ENCODE assay signal across 1 cellular context in the genomic region with DNA sequence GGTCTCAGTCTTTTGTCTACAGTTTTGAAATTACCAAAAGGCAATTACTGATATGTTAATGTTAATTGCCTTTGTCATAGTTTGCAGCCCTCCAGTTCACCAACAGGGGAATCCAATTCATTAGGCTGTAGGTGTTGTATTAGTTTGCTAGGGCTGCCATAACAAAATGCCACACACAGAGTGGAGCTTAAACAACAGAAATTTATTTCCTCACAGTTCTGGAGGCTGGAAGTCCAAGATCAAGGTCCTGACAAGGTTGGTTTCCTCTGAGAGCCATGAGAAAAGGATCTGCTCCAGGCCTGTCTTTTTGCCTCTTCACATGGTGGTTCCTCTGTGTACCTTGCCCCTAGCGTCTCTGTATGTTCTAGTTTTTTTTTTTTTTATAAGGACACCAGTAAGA.
TF ChIP-seq lines count a peak whose summit lies in the region.

No MANE protein-coding gene starts in this region.

TF ChIP-seq in H1, 55 proteins besides CTCF, POLR2A, EP300 and RAD21:
- TF ChIP-seq PHF8 (conservative IDR thresholded peaks at IDR 0.05; ENCODE audit: low read depth, low read length), result no peak
- TF ChIP-seq SAP30 (IDR thresholded peaks at IDR 0.05; ENCODE audit: insufficient read depth, insufficient replicate concordance, low read length), result no peak
- no peak for TF ChIP-seq SP2 (IDR thresholded peaks at IDR 0.05; ENCODE audit: low read length)
- no peak for TF ChIP-seq TCF12 (IDR thresholded peaks at IDR 0.05; ENCODE audit: low read depth, low read length)
- TF ChIP-seq RFX5 (IDR thresholded peaks at IDR 0.05; ENCODE audit: borderline replicate concordance, low read depth, low read length), result no peak
- no peak for TF ChIP-seq TEAD4 (IDR thresholded peaks at IDR 0.05; ENCODE audit: low read depth, low read length)
- TF ChIP-seq, protein P1, sequence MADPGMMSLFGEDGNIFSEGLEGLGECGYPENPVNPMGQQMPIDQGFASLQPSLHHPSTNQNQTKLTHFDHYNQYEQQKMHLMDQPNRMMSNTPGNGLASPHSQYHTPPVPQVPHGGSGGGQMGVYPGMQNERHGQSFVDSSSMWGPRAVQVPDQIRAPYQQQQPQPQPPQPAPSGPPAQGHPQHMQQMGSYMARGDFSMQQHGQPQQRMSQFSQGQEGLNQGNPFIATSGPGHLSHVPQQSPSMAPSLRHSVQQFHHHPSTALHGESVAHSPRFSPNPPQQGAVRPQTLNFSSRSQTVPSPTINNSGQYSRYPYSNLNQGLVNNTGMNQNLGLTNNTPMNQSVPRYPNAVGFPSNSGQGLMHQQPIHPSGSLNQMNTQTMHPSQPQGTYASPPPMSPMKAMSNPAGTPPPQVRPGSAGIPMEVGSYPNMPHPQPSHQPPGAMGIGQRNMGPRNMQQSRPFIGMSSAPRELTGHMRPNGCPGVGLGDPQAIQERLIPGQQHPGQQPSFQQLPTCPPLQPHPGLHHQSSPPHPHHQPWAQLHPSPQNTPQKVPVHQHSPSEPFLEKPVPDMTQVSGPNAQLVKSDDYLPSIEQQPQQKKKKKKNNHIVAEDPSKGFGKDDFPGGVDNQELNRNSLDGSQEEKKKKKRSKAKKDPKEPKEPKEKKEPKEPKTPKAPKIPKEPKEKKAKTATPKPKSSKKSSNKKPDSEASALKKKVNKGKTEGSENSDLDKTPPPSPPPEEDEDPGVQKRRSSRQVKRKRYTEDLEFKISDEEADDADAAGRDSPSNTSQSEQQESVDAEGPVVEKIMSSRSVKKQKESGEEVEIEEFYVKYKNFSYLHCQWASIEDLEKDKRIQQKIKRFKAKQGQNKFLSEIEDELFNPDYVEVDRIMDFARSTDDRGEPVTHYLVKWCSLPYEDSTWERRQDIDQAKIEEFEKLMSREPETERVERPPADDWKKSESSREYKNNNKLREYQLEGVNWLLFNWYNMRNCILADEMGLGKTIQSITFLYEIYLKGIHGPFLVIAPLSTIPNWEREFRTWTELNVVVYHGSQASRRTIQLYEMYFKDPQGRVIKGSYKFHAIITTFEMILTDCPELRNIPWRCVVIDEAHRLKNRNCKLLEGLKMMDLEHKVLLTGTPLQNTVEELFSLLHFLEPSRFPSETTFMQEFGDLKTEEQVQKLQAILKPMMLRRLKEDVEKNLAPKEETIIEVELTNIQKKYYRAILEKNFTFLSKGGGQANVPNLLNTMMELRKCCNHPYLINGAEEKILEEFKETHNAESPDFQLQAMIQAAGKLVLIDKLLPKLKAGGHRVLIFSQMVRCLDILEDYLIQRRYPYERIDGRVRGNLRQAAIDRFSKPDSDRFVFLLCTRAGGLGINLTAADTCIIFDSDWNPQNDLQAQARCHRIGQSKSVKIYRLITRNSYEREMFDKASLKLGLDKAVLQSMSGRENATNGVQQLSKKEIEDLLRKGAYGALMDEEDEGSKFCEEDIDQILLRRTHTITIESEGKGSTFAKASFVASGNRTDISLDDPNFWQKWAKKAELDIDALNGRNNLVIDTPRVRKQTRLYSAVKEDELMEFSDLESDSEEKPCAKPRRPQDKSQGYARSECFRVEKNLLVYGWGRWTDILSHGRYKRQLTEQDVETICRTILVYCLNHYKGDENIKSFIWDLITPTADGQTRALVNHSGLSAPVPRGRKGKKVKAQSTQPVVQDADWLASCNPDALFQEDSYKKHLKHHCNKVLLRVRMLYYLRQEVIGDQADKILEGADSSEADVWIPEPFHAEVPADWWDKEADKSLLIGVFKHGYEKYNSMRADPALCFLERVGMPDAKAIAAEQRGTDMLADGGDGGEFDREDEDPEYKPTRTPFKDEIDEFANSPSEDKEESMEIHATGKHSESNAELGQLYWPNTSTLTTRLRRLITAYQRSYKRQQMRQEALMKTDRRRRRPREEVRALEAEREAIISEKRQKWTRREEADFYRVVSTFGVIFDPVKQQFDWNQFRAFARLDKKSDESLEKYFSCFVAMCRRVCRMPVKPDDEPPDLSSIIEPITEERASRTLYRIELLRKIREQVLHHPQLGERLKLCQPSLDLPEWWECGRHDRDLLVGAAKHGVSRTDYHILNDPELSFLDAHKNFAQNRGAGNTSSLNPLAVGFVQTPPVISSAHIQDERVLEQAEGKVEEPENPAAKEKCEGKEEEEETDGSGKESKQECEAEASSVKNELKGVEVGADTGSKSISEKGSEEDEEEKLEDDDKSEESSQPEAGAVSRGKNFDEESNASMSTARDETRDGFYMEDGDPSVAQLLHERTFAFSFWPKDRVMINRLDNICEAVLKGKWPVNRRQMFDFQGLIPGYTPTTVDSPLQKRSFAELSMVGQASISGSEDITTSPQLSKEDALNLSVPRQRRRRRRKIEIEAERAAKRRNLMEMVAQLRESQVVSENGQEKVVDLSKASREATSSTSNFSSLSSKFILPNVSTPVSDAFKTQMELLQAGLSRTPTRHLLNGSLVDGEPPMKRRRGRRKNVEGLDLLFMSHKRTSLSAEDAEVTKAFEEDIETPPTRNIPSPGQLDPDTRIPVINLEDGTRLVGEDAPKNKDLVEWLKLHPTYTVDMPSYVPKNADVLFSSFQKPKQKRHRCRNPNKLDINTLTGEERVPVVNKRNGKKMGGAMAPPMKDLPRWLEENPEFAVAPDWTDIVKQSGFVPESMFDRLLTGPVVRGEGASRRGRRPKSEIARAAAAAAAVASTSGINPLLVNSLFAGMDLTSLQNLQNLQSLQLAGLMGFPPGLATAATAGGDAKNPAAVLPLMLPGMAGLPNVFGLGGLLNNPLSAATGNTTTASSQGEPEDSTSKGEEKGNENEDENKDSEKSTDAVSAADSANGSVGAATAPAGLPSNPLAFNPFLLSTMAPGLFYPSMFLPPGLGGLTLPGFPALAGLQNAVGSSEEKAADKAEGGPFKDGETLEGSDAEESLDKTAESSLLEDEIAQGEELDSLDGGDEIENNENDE (IDR thresholded peaks at IDR 0.05; ENCODE audit: insufficient replicate concordance, low read length), result no peak
- TF ChIP-seq SIX5 (IDR thresholded peaks at IDR 0.05; ENCODE audit: low read depth, low read length), result no peak
- TF ChIP-seq SP4 (IDR thresholded peaks at IDR 0.05; ENCODE audit: low read length), result no peak
- no peak for TF ChIP-seq RBBP5 (IDR thresholded peaks at IDR 0.05; ENCODE audit: borderline replicate concordance, low read depth, low read length)
- TF ChIP-seq CBX8 (IDR thresholded peaks at IDR 0.05; ENCODE audit: borderline replicate concordance, low read depth, low read length), result no peak
- no peak for TF ChIP-seq GTF2F1 (IDR thresholded peaks at IDR 0.05; ENCODE audit: borderline replicate concordance, low read depth, low read length)
- TF ChIP-seq POLR2AphosphoS5 (IDR thresholded peaks at IDR 0.05; ENCODE audit: low read depth, low read length), result no peak
